23 cellular contexts compared by ENCODE assay signal in genomic region chr4:41930139-41930831, GRCh38. TPM values are rescaled to one million over a fixed set of nuclear protein-coding genes. Genes with fewer than 3 reads are reported as not detected.
DNase-seq lines count a peak whose midpoint lies in the region; ATAC-seq and TF ChIP-seq lines count a peak whose summit lies in the region.
"Had no signal": no experiment of that assay in that cellular context is flagged by ENCODE, and none has a peak within 500 bp of the region (broad histone marks: within the 10 kb centered on the region; RNA-seq: fewer than 3 reads in every experiment).

No MANE protein-coding gene starts in this region.

- TF ChIP-seq CTCF in HFFc6 (IDR thresholded peaks at IDR 0.05) = no peak

- peaks cover 1% of the 10 kb centered on the region for H3K36me3 Mint-ChIP-seq in HFFc6 (ENCODE audit: low read depth)
- no peaks in the 10 kb centered on the region for H3K36me3 Mint-ChIP-seq in stimulated activated memory B cell treated with anti-CD40 and anti-IgM and Interleukin-4, amounts not matched to agents 10 μg/mL and 1 μg/mL and 100 μg/mL, for 72 hours

- peak overlapping the region; percentile 73 for H3K4me3 Mint-ChIP-seq in HFFc6
- H3K4me3 Mint-ChIP-seq in stimulated activated memory B cell treated with anti-CD40 and anti-IgM and Interleukin-4, amounts not matched to agents 10 μg/mL and 1 μg/mL and 100 μg/mL, for 72 hours = no peak overlapping the region
- H3K4me3 Mint-ChIP-seq: dendritic cell treated with granulocyte-macrophage colony-stimulating factor and Interleukin-4, amounts not matched to agents 40 ng/mL and 50 ng/mL, for 4 days; stimulated activated naive B cell treated with anti-CD40 and anti-IgM and Interleukin-4, amounts not matched to agents 10 μg/mL and 1 μg/mL and 100 μg/mL, for 72 hours had no signal

- no peak overlapping the region for H3K27ac Mint-ChIP-seq in HFFc6
- H3K27ac Mint-ChIP-seq in stimulated activated memory B cell treated with anti-CD40 and anti-IgM and Interleukin-4, amounts not matched to agents 10 μg/mL and 1 μg/mL and 100 μg/mL, for 72 hours = no peak overlapping the region
- H3K27ac Mint-ChIP-seq: activated naive CD8-positive, alpha-beta T cell treated with anti-CD3 and anti-CD28 coated beads, Interleukin-2, amount 10 ng/mL, durations not matched to agents 7 days and 5 days; dendritic cell treated with granulocyte-macrophage colony-stimulating factor and Interleukin-4, amounts not matched to agents 40 ng/mL and 50 ng/mL, for 4 days; progenitor cell of endocrine pancreas; stimulated activated naive B cell treated with anti-CD40 and anti-IgM and Interleukin-4, amounts not matched to agents 10 μg/mL and 1 μg/mL and 100 μg/mL, for 72 hours had no signal

- peaks cover 3% of the 10 kb centered on the region; the same call in 1 of the 2 replicates for H3K27me3 Mint-ChIP-seq in HFFc6 (ENCODE audit: insufficient read depth)
- peaks cover 8% of the 10 kb centered on the region for H3K27me3 Mint-ChIP-seq in stimulated activated memory B cell treated with anti-CD40 and anti-IgM and Interleukin-4, amounts not matched to agents 10 μg/mL and 1 μg/mL and 100 μg/mL, for 72 hours
- H3K27me3 Mint-ChIP-seq: dendritic cell treated with granulocyte-macrophage colony-stimulating factor and Interleukin-4, amounts not matched to agents 40 ng/mL and 50 ng/mL, for 4 days had no signal

- no peak for ATAC-seq in stimulated activated memory B cell treated with anti-CD40 and anti-IgM and Interleukin-4, amounts not matched to agents 10 μg/mL and 1 μg/mL and 100 μg/mL, for 72 hours
- ATAC-seq in HG03342 (IDR thresholded peaks at IDR 0.05; ENCODE audit: unreplicated experiment) = no peak
- ATAC-seq: left cardiac atrium; stimulated activated naive B cell treated with anti-CD40 and anti-IgM and Interleukin-4, amounts not matched to agents 10 μg/mL and 1 μg/mL and 100 μg/mL, for 72 hours had no signal

- peaks cover 16% of the 10 kb centered on the region for H3K4me1 Mint-ChIP-seq in HFFc6 (ENCODE audit: low read depth)
- peaks cover 9% of the 10 kb centered on the region for H3K4me1 Mint-ChIP-seq in stimulated activated memory B cell treated with anti-CD40 and anti-IgM and Interleukin-4, amounts not matched to agents 10 μg/mL and 1 μg/mL and 100 μg/mL, for 72 hours

- DNase-seq in Ammon's horn (ENCODE audit: low spot score) = peak; percentile 9
- DNase-seq in HFFc6 = no peak
- peak; percentile 7 for DNase-seq in astrocyte of the hippocampus (ENCODE audit: low read depth, low spot score)
- peak; percentile 74 for DNase-seq in pons (ENCODE audit: low spot score)
- DNase-seq in activated T-cell treated with anti-CD3 and anti-CD28 coated beads for 4 hours = no peak
- DNase-seq: activated gamma-delta T cell; activated naive CD8-positive, alpha-beta T cell treated with anti-CD3 and anti-CD28 coated beads, Interleukin-2, amount 10 ng/mL, durations not matched to agents 7 days and 5 days; central memory CD4-positive, alpha-beta T cell; GM23248; KBM-7; left cardiac atrium; NCI-H146; NCI-H446 treated with DMSO at 0.1 percent for 48 hours; NCI-H82; sigmoid colon; stimulated activated CD4-positive, alpha-beta T cell treated with anti-CD3 and anti-CD28 coated beads, Interleukin-4, amount 100 ng/mL, for 4 hours; stimulated activated naive B cell treated with anti-CD40 and anti-IgM and Interleukin-4, amounts not matched to agents 10 μg/mL and 1 μg/mL and 100 μg/mL, for 72 hours; T-helper 2 cell; thyroid gland had no signal

- no peaks in the 10 kb centered on the region for H3K9me3 Mint-ChIP-seq in HFFc6
- peaks cover 2% of the 10 kb centered on the region for H3K9me3 Mint-ChIP-seq in stimulated activated memory B cell treated with anti-CD40 and anti-IgM and Interleukin-4, amounts not matched to agents 10 μg/mL and 1 μg/mL and 100 μg/mL, for 72 hours
- H3K9me3 Mint-ChIP-seq: activated naive CD8-positive, alpha-beta T cell treated with anti-CD3 and anti-CD28 coated beads, Interleukin-2, amount 10 ng/mL, durations not matched to agents 7 days and 5 days; dendritic cell treated with granulocyte-macrophage colony-stimulating factor and Interleukin-4, amounts not matched to agents 40 ng/mL and 50 ng/mL, for 4 days had no signal

RNA-seq across cellular contexts. Expression of gene TMEM33, which starts 4.9 kb away (rescaled TPM):
- 10 to 100 TPM; 48.7 to 74.4 (median 62.9) TPM for total RNA-seq in HFFc6 (2021; fragmentation: NEBNext Ultra II Directional; extraction: Animal tissue kit (Norgen Biotek cat#: 25700))

RNA-seq across cellular contexts. Expression of gene DCAF4L1, which starts 51.3 kb away (rescaled TPM):
- total RNA-seq in HFFc6 (2021; fragmentation: NEBNext Ultra II Directional; extraction: Animal tissue kit (Norgen Biotek cat#: 25700)) = under 1 TPM in 3 of 6 experiments, not detected in 3; 0.02 to 0.06 (median 0.05) TPM
- total RNA-seq: GM23248 had no signal

Comparison
In these comparisons a context has a peak if more than half of its experiments do, and no peak if none do; other contexts are left out.
1. DNase-seq: peak in Ammon's horn (single experiment), astrocyte of the hippocampus (single experiment) and pons (single experiment); none in HFFc6 (single experiment) and activated T-cell treated with anti-CD3 and anti-CD28 coated beads for 4 hours (single experiment).